Comparison of ENCODE assay signal across 17 cellular contexts in the genomic region with DNA sequence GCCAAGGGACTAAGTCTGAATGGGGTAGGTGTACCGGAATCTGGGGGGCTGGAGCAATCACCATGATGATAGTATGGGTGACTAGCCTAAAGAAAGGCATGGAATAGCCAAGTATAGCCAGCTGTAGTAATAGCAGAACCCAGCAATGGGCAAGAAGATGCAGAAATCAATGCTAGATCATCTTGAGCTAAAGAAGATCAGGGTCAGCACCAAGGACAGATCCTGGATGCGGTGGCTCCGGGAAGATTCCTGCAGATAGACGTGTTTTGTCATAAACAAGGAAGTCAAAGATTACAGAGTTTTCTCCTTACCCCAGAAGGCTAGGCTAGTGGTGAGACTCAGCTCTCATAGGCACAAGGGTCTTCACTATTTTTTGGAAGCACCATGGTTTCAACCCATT.
DNase-seq lines count a peak whose midpoint lies in the region; ATAC-seq and TF ChIP-seq lines count a peak whose summit lies in the region.
"Had no signal": no experiment of that assay in that cellular context is flagged by ENCODE, and none has a peak within 500 bp of the region (broad histone marks: within the 10 kb centered on the region; RNA-seq: fewer than 3 reads in every experiment).

No MANE protein-coding gene starts in this region.

- no peaks in the 10 kb centered on the region for H3K27me3 ChIP-seq in A673 (replicated peaks; ENCODE audit: insufficient read depth, low read depth, low read length, poor library complexity)
- H3K27me3 ChIP-seq: pancreas had no signal

- H3K9me3 ChIP-seq in A673 (ENCODE audit: low read depth, low read length, poor library complexity, severe bottlenecking) (no peaks in the 10 kb centered on the region), HEK293 (ENCODE audit: control insufficient read depth, insufficient read depth, low read depth, low read length) (no peaks in the 10 kb centered on the region)
- H3K9me3 ChIP-seq: pancreas had no signal

- no peak overlapping the region for H3K27ac ChIP-seq in A673 (ENCODE audit: low read depth, low read length, poor library complexity, severe bottlenecking)
- H3K27ac ChIP-seq in HEK293 (ENCODE audit: extremely low read depth, low read depth, low read length), result no peak overlapping the region
- H3K27ac ChIP-seq: pancreas had no signal

- intact Hi-C loops in A673 (cut with micrococcal nuclease; ENCODE audit: unreplicated experiment), result no loop called here

- BruUV-seq in A673 (replicated peaks; lab: Mats Ljungman, UMichigan), result no TSS peak

- H3K4me1 ChIP-seq in A673 (ENCODE audit: insufficient read depth, low read length, poor library complexity, severe bottlenecking) (no peaks in the 10 kb centered on the region), HEK293 (ENCODE audit: control insufficient read depth, insufficient read depth, low read length) (no peaks in the 10 kb centered on the region)
- H3K4me1 ChIP-seq: pancreas had no signal

- no peaks in the 10 kb centered on the region for H3K36me3 ChIP-seq in A673 (ENCODE audit: insufficient read depth, low read length, poor library complexity, severe bottlenecking)
- H3K36me3 ChIP-seq in HEK293 (ENCODE audit: control insufficient read depth in 2 of 2, insufficient read depth in 1 of 2, low read length in 2 of 2), result no peaks in the 10 kb centered on the region
- H3K36me3 ChIP-seq: pancreas had no signal

- CTCF ChIA-PET in A673 (lab: Charles Lee), result no interaction called here
- CTCF ChIA-PET in HEK293 (lab: Yijun Ruan, JAX), result interaction anchor here (0.7 kb wide), 1 partner anchor 141 kb away, joined by 3 read pairs; no protein-coding TSS in a partner anchor

- TF ChIP-seq CTCF in A673 (conservative IDR thresholded peaks at IDR 0.05; ENCODE audit: low read depth, low read length) (no peak), HEK293 (tag by site-specific recombination; IDR thresholded peaks at IDR 0.05) (no peak), fibroblast of mammary gland (conservative IDR thresholded peaks at IDR 0.05; ENCODE audit: control insufficient read depth, insufficient read depth, low read depth, low read length) (no peak)

- DNase-seq in A673 (ENCODE audit: low spot score) (peak; percentile 46), RPMI7951 (ENCODE audit: low read depth) (peak; percentile 37), fibroblast of mammary gland (ENCODE audit: low read depth) (peak; percentile 7)
- DNase-seq in activated CD8-positive, alpha-beta memory T cell treated with anti-CD3 and anti-CD28 coated beads for 24 hours, result no peak
- DNase-seq: activated CD4-positive, alpha-beta memory T cell treated with anti-CD3 and anti-CD28 coated beads, Interleukin-2, amount 10 ng/mL, durations not matched to agents 7 days and 5 days; AML-193; amniotic stem cell; DMS79; NCI-H146; pancreas; stimulated activated CD4-positive, alpha-beta T cell treated with anti-CD3 and anti-CD28 coated beads, Interleukin-12 subunit alpha, Interleukin-12 subunit beta, amount 100 ng/mL, for 4 hours; stimulated activated naive CD8-positive, alpha-beta T cell treated with anti-CD3 and anti-CD28 coated beads, Interleukin-15, amount 100 ng/mL, for 72 hours had no signal

- ATAC-seq in GM19395 (IDR thresholded peaks at IDR 0.05; ENCODE audit: unreplicated experiment) (no peak), GM21360 (IDR thresholded peaks at IDR 0.05; ENCODE audit: unreplicated experiment) (no peak), HG03108 (IDR thresholded peaks at IDR 0.05; ENCODE audit: unreplicated experiment) (no peak)
- ATAC-seq: pancreas; Right ventricle myocardium inferior; stimulated activated naive CD8-positive, alpha-beta T cell treated with anti-CD3 and anti-CD28 coated beads, Interleukin-15, amount 100 ng/mL, for 72 hours had no signal

- H3K4me3 ChIP-seq in A673 (ENCODE audit: low read depth, low read length, poor library complexity, severe bottlenecking) (no peak overlapping the region), HEK293 (ENCODE audit: low read depth, low read length) (no peak overlapping the region), fibroblast of mammary gland (ENCODE audit: control insufficient read depth, low read depth, low read length) (no peak overlapping the region)
- H3K4me3 ChIP-seq: pancreas had no signal

- POLR2A ChIA-PET in A673 (lab: Charles Lee; ENCODE audit: low non-redundant PET), result no interaction called here
- POLR2A ChIA-PET in HEK293 (lab: Yijun Ruan, JAX), result no interaction called here

TF ChIP-seq in HEK293, 187 proteins besides CTCF, POLR2A, EP300 and RAD21:
- TF ChIP-seq, protein P1, sequence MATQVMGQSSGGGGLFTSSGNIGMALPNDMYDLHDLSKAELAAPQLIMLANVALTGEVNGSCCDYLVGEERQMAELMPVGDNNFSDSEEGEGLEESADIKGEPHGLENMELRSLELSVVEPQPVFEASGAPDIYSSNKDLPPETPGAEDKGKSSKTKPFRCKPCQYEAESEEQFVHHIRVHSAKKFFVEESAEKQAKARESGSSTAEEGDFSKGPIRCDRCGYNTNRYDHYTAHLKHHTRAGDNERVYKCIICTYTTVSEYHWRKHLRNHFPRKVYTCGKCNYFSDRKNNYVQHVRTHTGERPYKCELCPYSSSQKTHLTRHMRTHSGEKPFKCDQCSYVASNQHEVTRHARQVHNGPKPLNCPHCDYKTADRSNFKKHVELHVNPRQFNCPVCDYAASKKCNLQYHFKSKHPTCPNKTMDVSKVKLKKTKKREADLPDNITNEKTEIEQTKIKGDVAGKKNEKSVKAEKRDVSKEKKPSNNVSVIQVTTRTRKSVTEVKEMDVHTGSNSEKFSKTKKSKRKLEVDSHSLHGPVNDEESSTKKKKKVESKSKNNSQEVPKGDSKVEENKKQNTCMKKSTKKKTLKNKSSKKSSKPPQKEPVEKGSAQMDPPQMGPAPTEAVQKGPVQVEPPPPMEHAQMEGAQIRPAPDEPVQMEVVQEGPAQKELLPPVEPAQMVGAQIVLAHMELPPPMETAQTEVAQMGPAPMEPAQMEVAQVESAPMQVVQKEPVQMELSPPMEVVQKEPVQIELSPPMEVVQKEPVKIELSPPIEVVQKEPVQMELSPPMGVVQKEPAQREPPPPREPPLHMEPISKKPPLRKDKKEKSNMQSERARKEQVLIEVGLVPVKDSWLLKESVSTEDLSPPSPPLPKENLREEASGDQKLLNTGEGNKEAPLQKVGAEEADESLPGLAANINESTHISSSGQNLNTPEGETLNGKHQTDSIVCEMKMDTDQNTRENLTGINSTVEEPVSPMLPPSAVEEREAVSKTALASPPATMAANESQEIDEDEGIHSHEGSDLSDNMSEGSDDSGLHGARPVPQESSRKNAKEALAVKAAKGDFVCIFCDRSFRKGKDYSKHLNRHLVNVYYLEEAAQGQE (tag by site-specific recombination; IDR thresholded peaks at IDR 0.05), result peak; percentile 87
- TF ChIP-seq ZNF423 (tag by site-specific recombination; IDR thresholded peaks at IDR 0.05) (no peak), ZNF792 (tag by site-specific recombination; IDR thresholded peaks at IDR 0.05) (no peak)
